In the genomic region with DNA sequence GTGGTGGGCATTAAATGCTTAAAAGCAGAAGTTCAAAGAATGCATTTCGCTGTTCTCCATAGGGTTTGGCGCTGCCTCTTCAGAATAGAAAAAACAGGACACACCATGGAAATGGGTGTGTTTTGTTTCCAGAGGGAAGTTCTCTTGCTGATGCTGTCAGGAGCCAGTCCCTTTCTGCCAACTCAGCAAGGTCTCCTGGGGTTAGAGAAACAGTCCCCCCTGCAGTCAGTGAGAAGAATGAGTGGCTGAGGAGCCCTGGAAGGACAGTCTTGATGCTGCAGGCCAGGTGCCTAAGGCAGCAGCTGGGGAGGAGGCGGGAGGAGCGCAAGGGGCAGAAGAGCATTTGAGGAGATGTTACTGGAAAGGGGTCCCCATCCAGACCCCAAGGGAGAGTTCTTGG, we compare ENCODE assay signal across 1 cellular context.
A peak's percentile ranks its signal among the peaks of the same experiment; 100 is the strongest.
TF ChIP-seq lines count a peak whose summit lies in the region.

No MANE protein-coding gene starts in this region.

TF ChIP-seq in IMR-90, 13 proteins besides CTCF, POLR2A, EP300 and RAD21:
- TF ChIP-seq SMC3 (IDR thresholded peaks at IDR 0.05; ENCODE audit: low read depth, low read length) (no peak), CEBPB (IDR thresholded peaks at IDR 0.05; ENCODE audit: low read depth, low read length) (no peak), NFE2L2 (IDR thresholded peaks at IDR 0.05; ENCODE audit: low read depth, low read length) (no peak), RFX5 (IDR thresholded peaks at IDR 0.05; ENCODE audit: low read depth, low read length) (no peak), MAFK (IDR thresholded peaks at IDR 0.05; ENCODE audit: low read depth, low read length) (peak; percentile 54)
